1 cellular context compared by ENCODE assay signal in the genomic region with DNA sequence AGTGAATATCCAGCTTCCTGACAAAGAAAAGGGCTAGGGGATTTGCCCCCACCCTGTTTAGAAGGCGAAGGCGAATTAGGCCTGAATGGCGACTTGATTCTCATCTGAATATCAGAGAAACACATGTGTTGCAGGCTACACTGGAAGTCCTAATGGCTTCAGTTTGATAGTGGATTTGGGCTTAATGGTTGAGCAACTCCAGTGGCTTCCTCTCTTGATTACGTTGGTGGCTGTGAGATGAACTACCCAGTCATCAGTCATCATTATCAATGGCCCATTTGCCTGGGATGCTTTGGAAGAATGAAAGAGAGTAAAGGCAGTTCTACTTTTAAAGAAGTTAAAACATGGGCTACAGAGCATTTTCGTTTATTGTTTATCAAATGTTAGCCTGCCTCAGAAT.
TF ChIP-seq lines count a peak whose summit lies in the region.

No MANE protein-coding gene starts in this region.

TF ChIP-seq in IMR-90, 13 proteins besides CTCF, POLR2A, EP300 and RAD21 (continued from another document):
- TF ChIP-seq, protein P1, sequence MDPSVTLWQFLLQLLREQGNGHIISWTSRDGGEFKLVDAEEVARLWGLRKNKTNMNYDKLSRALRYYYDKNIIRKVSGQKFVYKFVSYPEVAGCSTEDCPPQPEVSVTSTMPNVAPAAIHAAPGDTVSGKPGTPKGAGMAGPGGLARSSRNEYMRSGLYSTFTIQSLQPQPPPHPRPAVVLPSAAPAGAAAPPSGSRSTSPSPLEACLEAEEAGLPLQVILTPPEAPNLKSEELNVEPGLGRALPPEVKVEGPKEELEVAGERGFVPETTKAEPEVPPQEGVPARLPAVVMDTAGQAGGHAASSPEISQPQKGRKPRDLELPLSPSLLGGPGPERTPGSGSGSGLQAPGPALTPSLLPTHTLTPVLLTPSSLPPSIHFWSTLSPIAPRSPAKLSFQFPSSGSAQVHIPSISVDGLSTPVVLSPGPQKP (IDR thresholded peaks at IDR 0.05; ENCODE audit: borderline replicate concordance, low read depth, low read length), result no peak
- TF ChIP-seq BHLHE40 (IDR thresholded peaks at IDR 0.05; ENCODE audit: low read depth, low read length), result no peak
- no peak for TF ChIP-seq NFE2L2 (IDR thresholded peaks at IDR 0.05; ENCODE audit: low read depth, low read length)
